8 cellular contexts compared by ENCODE assay signal in genomic region chr11:49995559-49995958, GRCh38. TPM values are rescaled to one million over a fixed set of nuclear protein-coding genes. Genes with fewer than 3 reads are reported as not detected.
DNase-seq lines count a peak whose midpoint lies in the region; TF ChIP-seq lines count a peak whose summit lies in the region.
"Had no signal": no experiment of that assay in that cellular context is flagged by ENCODE, and none has a peak within 500 bp of the region (broad histone marks: within the 10 kb centered on the region; RNA-seq: fewer than 3 reads in every experiment).

No MANE protein-coding gene starts in this region.

- H3K4me3 ChIP-seq in HFF-Myc (replicated peaks; ENCODE audit: low read depth, low read length) (no peak overlapping the region), Peyer's patch (no peak overlapping the region)

- DNase-seq in DMS53 (lab: John Stamatoyannopoulos, UW) (peak; percentile 87), HFF-Myc (ENCODE audit: extremely low read depth, low read depth) (peak; percentile 31), NCI-H524 treated with DMSO at 0.1 percent for 48 hours (lab: John Stamatoyannopoulos, UW) (peak; percentile 0), anterior cingulate cortex (lab: John Stamatoyannopoulos, UW) (peak in 33 of 58 donors; percentile 0 to 60 (median 6)), medulla oblongata (ENCODE audit: extremely low spot score) (peak; percentile 81), Peyer's patch (no peak), germinal center (ENCODE audit: low spot score) (no peak)

- TF ChIP-seq POLR2A in Peyer's patch (IDR thresholded peaks at IDR 0.05): no peak

- no peaks in the 10 kb centered on the region for H3K27me3 ChIP-seq in Peyer's patch

- TF ChIP-seq CTCF in HFF-Myc (IDR thresholded peaks at IDR 0.05; ENCODE audit: low read depth, low read length, missing control alignments): peak; percentile 45
- TF ChIP-seq CTCF in Peyer's patch (IDR thresholded peaks at IDR 0.05): peak in 3 of 6 experiments; percentile 11 to 16 (median 14)

- H3K27ac ChIP-seq in Peyer's patch: no peak overlapping the region

- H3K4me1 ChIP-seq in Peyer's patch: no peaks in the 10 kb centered on the region

- H3K9me3 ChIP-seq in Peyer's patch: no peaks in the 10 kb centered on the region

- no peaks in the 10 kb centered on the region for H3K36me3 ChIP-seq in Peyer's patch

RNA-seq across cellular contexts. Expression of gene OR4C12, which starts 13.2 kb away (rescaled TPM):
- total RNA-seq in Peyer's patch: not detected
- total RNA-seq: activated CD8-positive, alpha-beta memory T cell treated with anti-CD3 and anti-CD28 coated beads for 36 hours had no signal

RNA-seq across cellular contexts. Expression of gene OR4C45, which starts 37.1 kb away (rescaled TPM):
- not detected for total RNA-seq in Peyer's patch
- total RNA-seq: activated CD8-positive, alpha-beta memory T cell treated with anti-CD3 and anti-CD28 coated beads for 36 hours had no signal

RNA-seq across cellular contexts. Expression of gene OR4C13, which starts 43.4 kb away (rescaled TPM):
- total RNA-seq in Peyer's patch: not detected
- total RNA-seq: activated CD8-positive, alpha-beta memory T cell treated with anti-CD3 and anti-CD28 coated beads for 36 hours had no signal

Comparison
In these comparisons a context has a peak if more than half of its experiments do, and no peak if none do; other contexts are left out.
1. DNase-seq: peak in DMS53 (single experiment), HFF-Myc (single experiment), NCI-H524 treated with DMSO at 0.1 percent for 48 hours (single experiment), anterior cingulate cortex (33 of 58) and medulla oblongata (single experiment); none in Peyer's patch (0 of 3) and germinal center (single experiment).